ENCODE assay signal across 8 cellular contexts in genomic region chr4:71004281-71004851, GRCh38. TPM values are rescaled to one million over a fixed set of nuclear protein-coding genes. Genes with fewer than 3 reads are reported as not detected.
DNase-seq lines count a peak whose midpoint lies in the region; ATAC-seq and TF ChIP-seq lines count a peak whose summit lies in the region.

No MANE protein-coding gene starts in this region.

- no peaks in the 10 kb centered on the region for H3K27me3 ChIP-seq in left ventricle myocardium inferior (ENCODE audit: low read depth)
- H3K27me3 ChIP-seq in OCI-LY1 (ENCODE audit: insufficient read depth, low read length), result no peaks in the 10 kb centered on the region
- H3K27me3 ChIP-seq in thymus (ENCODE audit: control insufficient read depth, insufficient read depth), result no peaks in the 10 kb centered on the region
- no peaks in the 10 kb centered on the region for H3K27me3 ChIP-seq in MG63

- peaks cover 87% of the 10 kb centered on the region for H3K79me2 ChIP-seq in OCI-LY1 (ENCODE audit: insufficient read depth, low read length)

- ATAC-seq in Right ventricle myocardium inferior (no peak), HG02973 (IDR thresholded peaks at IDR 0.05; ENCODE audit: unreplicated experiment) (no peak)
- ATAC-seq in activated naive CD8-positive, alpha-beta T cell treated with anti-CD3 and anti-CD28 coated beads, Interleukin-2, amount 10 ng/mL, durations not matched to agents 7 days and 5 days (ENCODE audit: low read depth), result peak; percentile 54

- H3K4me1 Mint-ChIP-seq in activated naive CD8-positive, alpha-beta T cell treated with anti-CD3 and anti-CD28 coated beads, Interleukin-2, amount 10 ng/mL, durations not matched to agents 7 days and 5 days, result peaks cover 77% of the 10 kb centered on the region
- H3K4me1 Mint-ChIP-seq in Calu3 (ENCODE audit: low read depth, unreplicated experiment), result peaks cover 10% of the 10 kb centered on the region

- no peaks in the 10 kb centered on the region for H3K9me3 ChIP-seq in left ventricle myocardium inferior (replicated peaks)
- no peaks in the 10 kb centered on the region for H3K9me3 ChIP-seq in OCI-LY1 (ENCODE audit: low read length)
- H3K9me3 ChIP-seq in thymus (ENCODE audit: control insufficient read depth), result no peaks in the 10 kb centered on the region
- no peaks in the 10 kb centered on the region for H3K9me3 ChIP-seq in MG63

- TF ChIP-seq CTCF in left ventricle myocardium inferior (IDR thresholded peaks at IDR 0.05; ENCODE audit: borderline replicate concordance) (no peak), OCI-LY1 (IDR thresholded peaks at IDR 0.05; ENCODE audit: low read length) (peak; percentile 15; the same call in 1 of the 2 replicates), Calu3 (IDR thresholded peaks at IDR 0.05; ENCODE audit: unreplicated experiment) (no peak)

- no peaks in the 10 kb centered on the region for H4K20me1 ChIP-seq in OCI-LY1 (ENCODE audit: insufficient read depth, low read length)

- no peak overlapping the region for H2AFZ ChIP-seq in OCI-LY1 (ENCODE audit: low read length)

- peaks cover 5% of the 10 kb centered on the region for H3K9me3 Mint-ChIP-seq in activated naive CD8-positive, alpha-beta T cell treated with anti-CD3 and anti-CD28 coated beads, Interleukin-2, amount 10 ng/mL, durations not matched to agents 7 days and 5 days
- peaks cover 3% of the 10 kb centered on the region for H3K9me3 Mint-ChIP-seq in Calu3 (ENCODE audit: low read depth, unreplicated experiment)

- peak overlapping the region; percentile 69 for H3K4me2 ChIP-seq in OCI-LY1 (ENCODE audit: low read length)

- H3K9me2 ChIP-seq in OCI-LY1 (ENCODE audit: low read depth, low read length), result no peaks in the 10 kb centered on the region

- peak overlapping the region; percentile 69 for H3K4me3 Mint-ChIP-seq in activated naive CD8-positive, alpha-beta T cell treated with anti-CD3 and anti-CD28 coated beads, Interleukin-2, amount 10 ng/mL, durations not matched to agents 7 days and 5 days
- H3K4me3 Mint-ChIP-seq in Calu3 (ENCODE audit: low read depth, unreplicated experiment), result no peak overlapping the region

- H3K27me3 Mint-ChIP-seq in activated naive CD8-positive, alpha-beta T cell treated with anti-CD3 and anti-CD28 coated beads, Interleukin-2, amount 10 ng/mL, durations not matched to agents 7 days and 5 days, result no peaks in the 10 kb centered on the region
- H3K27me3 Mint-ChIP-seq in Calu3 (ENCODE audit: unreplicated experiment), result no peaks in the 10 kb centered on the region

- peak overlapping the region; percentile 35; the same call in 1 of the 2 replicates for H3K9ac ChIP-seq in OCI-LY1 (ENCODE audit: low read length)

- WGBS in thymus, result 22% methylated on average over 7 of the region's 7 CpGs

- BruUV-seq in Calu3 (replicated peaks; lab: Mats Ljungman, UMichigan), result no TSS peak

- intact Hi-C loops in Right ventricle myocardium inferior (cut with DNase I) (no loop called here), left ventricle myocardium inferior (cut with micrococcal nuclease) (loop anchor here (10.0 kb wide), 1 partner anchor 350 kb away; no protein-coding TSS in a partner anchor), Calu3 (cut with micrococcal nuclease; ENCODE audit: unreplicated experiment) (no loop called here)

- no peaks in the 10 kb centered on the region for H3F3A ChIP-seq in OCI-LY1 (ENCODE audit: insufficient read depth, low read length)

- H3K4me3 ChIP-seq in left ventricle myocardium inferior (no peak overlapping the region), OCI-LY1 (ENCODE audit: low read depth, low read length, poor library complexity, severe bottlenecking) (peak overlapping the region; percentile 35), thymus (ENCODE audit: low read length) (peak overlapping the region; percentile 14), MG63 (no peak overlapping the region)

- H3K27ac Mint-ChIP-seq in activated naive CD8-positive, alpha-beta T cell treated with anti-CD3 and anti-CD28 coated beads, Interleukin-2, amount 10 ng/mL, durations not matched to agents 7 days and 5 days, result peak overlapping the region; percentile 76
- H3K27ac Mint-ChIP-seq in Calu3 (ENCODE audit: unreplicated experiment), result no peak overlapping the region

- H3K27ac ChIP-seq in left ventricle myocardium inferior (replicated peaks), result no peak overlapping the region
- peak overlapping the region; percentile 81 for H3K27ac ChIP-seq in OCI-LY1 (ENCODE audit: low read depth, low read length, poor library complexity, severe bottlenecking)
- peak overlapping the region; percentile 89 for H3K27ac ChIP-seq in thymus (ENCODE audit: low read depth)

- H3K4me1 ChIP-seq in left ventricle myocardium inferior (no peaks in the 10 kb centered on the region), OCI-LY1 (ENCODE audit: insufficient read depth, low read length, severe bottlenecking) (peaks cover 77% of the 10 kb centered on the region), thymus (ENCODE audit: control insufficient read depth, insufficient read depth, low read length) (peaks cover 24% of the 10 kb centered on the region)

- POLR2A ChIA-PET in activated naive CD8-positive, alpha-beta T cell treated with anti-CD3 and anti-CD28 coated beads, Interleukin-2, amount 10 ng/mL, durations not matched to agents 7 days and 5 days (lab: Charles Lee), result interaction anchor here (1.2 to 3.7 kb wide), 3 partner anchors 9 to 300 kb away, joined by 3 to 31 read pairs (median 5); partner anchors contain the start of gene DCK

- CTCF ChIA-PET in Calu3 (lab: Charles Lee), result no interaction called here

- H3K36me3 Mint-ChIP-seq in activated naive CD8-positive, alpha-beta T cell treated with anti-CD3 and anti-CD28 coated beads, Interleukin-2, amount 10 ng/mL, durations not matched to agents 7 days and 5 days, result peaks cover 50% of the 10 kb centered on the region
- no peaks in the 10 kb centered on the region for H3K36me3 Mint-ChIP-seq in Calu3 (ENCODE audit: insufficient read depth, unreplicated experiment)

- DNase-seq in Right ventricle myocardium inferior (ENCODE audit: missing footprints) (peak; percentile 42), left ventricle myocardium inferior (no peak), MG63 (no peak), Calu3 (no peak)
- peak; percentile 70 for DNase-seq in activated naive CD8-positive, alpha-beta T cell treated with anti-CD3 and anti-CD28 coated beads, Interleukin-2, amount 10 ng/mL, durations not matched to agents 7 days and 5 days

- H3K36me3 ChIP-seq in left ventricle myocardium inferior, result peaks cover 6% of the 10 kb centered on the region
- peaks cover 66% of the 10 kb centered on the region for H3K36me3 ChIP-seq in OCI-LY1 (ENCODE audit: insufficient read depth, low read length)
- H3K36me3 ChIP-seq in thymus (ENCODE audit: control insufficient read depth, insufficient read depth), result peaks cover 6% of the 10 kb centered on the region
- peaks cover 2% of the 10 kb centered on the region for H3K36me3 ChIP-seq in MG63

RNA-seq across cellular contexts. Expression of gene DCK, which starts 10.9 kb away (rescaled TPM):
- total RNA-seq in Right ventricle myocardium inferior, result 7.2 TPM
- 7.5 TPM for total RNA-seq in left ventricle myocardium inferior
- 10 to 100 TPM; 67.4 to 71.6 TPM for total RNA-seq in activated naive CD8-positive, alpha-beta T cell treated with anti-CD3 and anti-CD28 coated beads, Interleukin-2, amount 10 ng/mL, durations not matched to agents 7 days and 5 days
- 49.0 TPM for polyA plus RNA-seq in thymus
- 12.3 and 13.9 TPM in 2 replicates for total RNA-seq in MG63 (2014; rRNA removed; shearing (Covaris generic); ENCODE audit: low replicate concordance)
- total RNA-seq in Calu3 (2022), result 12.9 and 13.5 TPM in 2 replicates

Comparison
In these comparisons a context has a peak if more than half of its experiments do, and no peak if none do; other contexts are left out.
1. DNase-seq: peak in Right ventricle myocardium inferior (single experiment) and activated naive CD8-positive, alpha-beta T cell treated with anti-CD3 and anti-CD28 coated beads, Interleukin-2, amount 10 ng/mL, durations not matched to agents 7 days and 5 days (single experiment); none in left ventricle myocardium inferior (single experiment), MG63 (single experiment) and Calu3 (single experiment).
2. H3K4me3 ChIP-seq: peak in OCI-LY1 (single experiment) and thymus (single experiment); none in left ventricle myocardium inferior (single experiment) and MG63 (single experiment).